19 cellular contexts compared by ENCODE assay signal in genomic region chr11:120192831-120193625, GRCh38. TPM values are rescaled to one million over a fixed set of nuclear protein-coding genes. Genes with fewer than 3 reads are reported as not detected.
A peak's percentile ranks its signal among the peaks of the same experiment; 100 is the strongest.
DNase-seq lines count a peak whose midpoint lies in the region; ATAC-seq, FAIRE-seq and TF ChIP-seq lines count a peak whose summit lies in the region.
"Had no signal": no experiment of that assay in that cellular context is flagged by ENCODE, and none has a peak within 500 bp of the region (broad histone marks: within the 10 kb centered on the region; RNA-seq: fewer than 3 reads in every experiment).

No MANE protein-coding gene starts in this region.

- H3K4me3 ChIP-seq in kidney (ENCODE audit: low read length in 2 of 2) (peak overlapping the region; percentile 19 to 35), neural progenitor cell (no peak overlapping the region), spleen (no peak overlapping the region), brain microvascular endothelial cell (ENCODE audit: low read depth, low read length) (no peak overlapping the region)
- H3K4me3 ChIP-seq: BLaER1 treated with 17β-estradiol and CSF1 and Interleukin-3, amounts not matched to agents 10 nM and 100 nM had no signal

- peaks cover 8% of the 10 kb centered on the region; the same call in 1 of the 2 replicates for H3K9me3 Mint-ChIP-seq in WTC11
- no peaks in the 10 kb centered on the region for H3K9me3 Mint-ChIP-seq in neural progenitor cell
- H3K9me3 Mint-ChIP-seq in activated CD4-positive, alpha-beta T cell treated with anti-CD3 and anti-CD28 coated beads, Interleukin-2, amount 10 ng/mL, durations not matched to agents 7 days and 5 days: no peaks in the 10 kb centered on the region
- H3K9me3 Mint-ChIP-seq: CD8-positive, alpha-beta T cell; HFFc6 had no signal

- TF ChIP-seq POLR2A in spleen (IDR thresholded peaks at IDR 0.05): no peak

- no peak for FAIRE-seq in kidney (lab: Jason Lieb, UNC)

- intact Hi-C loops in kidney (cut with DNase I): no loop called here
- intact Hi-C loops in spleen (cut with DNase I; ENCODE audit: low total_unique reads): no loop called here

- H3K36me3 ChIP-seq in kidney (ENCODE audit: control insufficient read depth in 1 of 2, insufficient read depth in 2 of 2, low read length in 2 of 2) (no peaks in the 10 kb centered on the region), neural progenitor cell (no peaks in the 10 kb centered on the region), spleen (no peaks in the 10 kb centered on the region), brain microvascular endothelial cell (replicated peaks) (no peaks in the 10 kb centered on the region)
- H3K36me3 ChIP-seq: BLaER1 treated with 17β-estradiol and CSF1 and Interleukin-3, amounts not matched to agents 10 nM and 100 nM had no signal

- H4K20me1 ChIP-seq in neural progenitor cell (ENCODE audit: low read depth): no peaks in the 10 kb centered on the region

- TF ChIP-seq CTCF in WTC11 (IDR thresholded peaks at IDR 0.05) (no peak), kidney (IDR thresholded peaks at IDR 0.05; ENCODE audit: borderline replicate concordance, extremely low read depth, insufficient read depth) (no peak), neural progenitor cell (IDR thresholded peaks at IDR 0.05) (no peak), spleen (IDR thresholded peaks at IDR 0.05 in 8 of 11, conservative IDR thresholded peaks at IDR 0.05 in 3 of 11) (no peak), brain microvascular endothelial cell (IDR thresholded peaks at IDR 0.05; ENCODE audit: low read depth, low read length, missing control alignments) (no peak)

- WGBS in spleen, 5 donors: 71 to 90% (median 80%) methylated on average over 10 to 15 of the region's 15 CpGs

- H3K9ac ChIP-seq in kidney (ENCODE audit: low read length in 2 of 2) (peak overlapping the region in 1 of 2 donors; percentile 53), neural progenitor cell (no peak overlapping the region)
- H3K9ac ChIP-seq: BLaER1 treated with 17β-estradiol and CSF1 and Interleukin-3, amounts not matched to agents 10 nM and 100 nM had no signal

- H3F3A ChIP-seq in neural progenitor cell (ENCODE audit: low read depth): peaks cover 12% of the 10 kb centered on the region

- H3K79me2 ChIP-seq in neural progenitor cell (ENCODE audit: low read depth): no peaks in the 10 kb centered on the region

- H3K27me3 Mint-ChIP-seq in WTC11 (ENCODE audit: low read depth) (peaks cover 62% of the 10 kb centered on the region), neural progenitor cell (ENCODE audit: insufficient read depth, low read depth) (peaks cover 13% of the 10 kb centered on the region)
- peaks cover 2% of the 10 kb centered on the region for H3K27me3 Mint-ChIP-seq in activated CD4-positive, alpha-beta T cell treated with anti-CD3 and anti-CD28 coated beads, Interleukin-2, amount 10 ng/mL, durations not matched to agents 7 days and 5 days

- no peak overlapping the region for H3K4me2 ChIP-seq in neural progenitor cell
- H3K4me2 ChIP-seq: BLaER1 treated with 17β-estradiol and CSF1 and Interleukin-3, amounts not matched to agents 10 nM and 100 nM had no signal

- CTCF ChIA-PET in WTC11 (lab: Charles Lee): interaction anchor here (0.5 to 11.0 kb wide), 5 partner anchors 12 to 109 kb away, joined by 3 to 109 read pairs (median 8); no protein-coding TSS in a partner anchor
- CTCF ChIA-PET in activated CD4-positive, alpha-beta T cell treated with anti-CD3 and anti-CD28 coated beads, Interleukin-2, amount 10 ng/mL, durations not matched to agents 7 days and 5 days (lab: Charles Lee): interaction anchor here (1.0 kb wide), 1 partner anchor 12 kb away, joined by 3 read pairs; no protein-coding TSS in a partner anchor

- in situ Hi-C loops in brain microvascular endothelial cell (cut with HindIII; ENCODE audit: low pct_ligation_motif_present, low sequenced_read_pairs): no loop called here

- POLR2A ChIA-PET in WTC11 (lab: Charles Lee): no interaction called here
- POLR2A ChIA-PET in activated CD4-positive, alpha-beta T cell treated with anti-CD3 and anti-CD28 coated beads, Interleukin-2, amount 10 ng/mL, durations not matched to agents 7 days and 5 days (lab: Charles Lee): no interaction called here

- H3K9me3 ChIP-seq in kidney (ENCODE audit: control insufficient read depth in 1 of 2, low read length in 2 of 2): no peaks in the 10 kb centered on the region
- no peaks in the 10 kb centered on the region for H3K9me3 ChIP-seq in neural progenitor cell (ENCODE audit: low read depth)
- no peaks in the 10 kb centered on the region for H3K9me3 ChIP-seq in spleen
- H3K9me3 ChIP-seq: BLaER1 treated with 17β-estradiol and CSF1 and Interleukin-3, amounts not matched to agents 10 nM and 100 nM had no signal

- H3K4me1 ChIP-seq in kidney (ENCODE audit: control insufficient read depth in 1 of 2, insufficient read depth in 1 of 2, low read depth in 1 of 2, low read length in 2 of 2): peaks cover 39% of the 10 kb centered on the region in 2 donors
- peaks cover 28% of the 10 kb centered on the region for H3K4me1 ChIP-seq in neural progenitor cell
- H3K4me1 ChIP-seq in spleen: peaks cover 0 to 5% (median 0%) of the 10 kb centered on the region in 6 donors

- H3K27me3 ChIP-seq in neural progenitor cell (peaks cover 39% of the 10 kb centered on the region), spleen (replicated peaks in 1 of 7) (peaks cover 0 to 10% (median 0%) of the 10 kb centered on the region in 7 donors), brain microvascular endothelial cell (replicated peaks) (peaks cover 14% of the 10 kb centered on the region)

- H3K27ac Mint-ChIP-seq in WTC11: no peak overlapping the region
- H3K27ac Mint-ChIP-seq in neural progenitor cell: peak overlapping the region; percentile 46
- H3K27ac Mint-ChIP-seq in activated CD4-positive, alpha-beta T cell treated with anti-CD3 and anti-CD28 coated beads, Interleukin-2, amount 10 ng/mL, durations not matched to agents 7 days and 5 days: no peak overlapping the region
- H3K27ac Mint-ChIP-seq: CD8-positive, alpha-beta T cell; HFFc6 had no signal

- DNase-seq in WTC11 (ENCODE audit: low spot score) (no peak), kidney (peak; percentile 77), neural progenitor cell (ENCODE audit: low spot score) (no peak), spleen (peak; percentile 62), NCI-H510A treated with DMSO at 0.1 percent for 48 hours (lab: John Stamatoyannopoulos, UW) (no peak), brain microvascular endothelial cell (no peak)
- DNase-seq in activated CD4-positive, alpha-beta T cell treated with anti-CD3 and anti-CD28 coated beads, Interleukin-2, amount 10 ng/mL, durations not matched to agents 7 days and 5 days: no peak
- DNase-seq: Calu3; CD8-positive, alpha-beta T cell; DMS53; H7; HFFc6; KG1; NCI-H1105 treated with DMSO at 0.1 percent for 48 hours; NCI-H1694; NCI-H2081 treated with DMSO at 0.1 percent for 48 hours; NCI-H446 treated with DMSO at 0.1 percent for 48 hours had no signal

- H2AFZ ChIP-seq in neural progenitor cell (replicated peaks): no peak overlapping the region

- H3K27ac ChIP-seq in kidney (ENCODE audit: low read depth in 2 of 2, low read length in 2 of 2) (peak overlapping the region; percentile 11 to 76), neural progenitor cell (no peak overlapping the region), spleen (no peak overlapping the region), brain microvascular endothelial cell (no peak overlapping the region)
- H3K27ac ChIP-seq: BLaER1 treated with 17β-estradiol and CSF1 and Interleukin-3, amounts not matched to agents 10 nM and 100 nM; RWPE1 had no signal

- ATAC-seq in WTC11: no peak
- ATAC-seq: CD8-positive, alpha-beta T cell had no signal

- H3K4me3 Mint-ChIP-seq in WTC11 (no peak overlapping the region), neural progenitor cell (no peak overlapping the region)
- H3K4me3 Mint-ChIP-seq in activated CD4-positive, alpha-beta T cell treated with anti-CD3 and anti-CD28 coated beads, Interleukin-2, amount 10 ng/mL, durations not matched to agents 7 days and 5 days: no peak overlapping the region
- H3K4me3 Mint-ChIP-seq: CD8-positive, alpha-beta T cell; HFFc6 had no signal

- H3K36me3 Mint-ChIP-seq in WTC11 (no peaks in the 10 kb centered on the region), neural progenitor cell (peaks cover 3% of the 10 kb centered on the region)
- H3K36me3 Mint-ChIP-seq in activated CD4-positive, alpha-beta T cell treated with anti-CD3 and anti-CD28 coated beads, Interleukin-2, amount 10 ng/mL, durations not matched to agents 7 days and 5 days (ENCODE audit: low read depth): no peaks in the 10 kb centered on the region
- H3K36me3 Mint-ChIP-seq: CD8-positive, alpha-beta T cell had no signal

- H3K4me1 Mint-ChIP-seq in WTC11 (peaks cover 27% of the 10 kb centered on the region), neural progenitor cell (peaks cover 73% of the 10 kb centered on the region)
- H3K4me1 Mint-ChIP-seq in activated CD4-positive, alpha-beta T cell treated with anti-CD3 and anti-CD28 coated beads, Interleukin-2, amount 10 ng/mL, durations not matched to agents 7 days and 5 days: no peaks in the 10 kb centered on the region

TF ChIP-seq in WTC11, 78 proteins besides CTCF, POLR2A, EP300 and RAD21 (continues in another document):
- TF ChIP-seq ESRRA (CRISPR knock-in tag; IDR thresholded peaks at IDR 0.05; ENCODE audit: borderline replicate concordance): peak; percentile 79; the same call in 1 of the 2 replicates

RNA-seq across cellular contexts. Expression of gene OAF, which starts 17.8 kb away (rescaled TPM):
- total RNA-seq in WTC11 (2021) (3.2 to 5.6 TPM (median 4.2 TPM) in 3 replicates), kidney (48.2 TPM), neural progenitor cell (ENCODE audit: low replicate concordance) (0.46 and 0.47 TPM in 2 replicates), spleen (100 to 1,000 TPM in 1 of 7 donors, 10 to 100 TPM in 6; 28.3 to 148 (median 82.6) TPM)
- polyA plus RNA-seq in kidney (ENCODE audit: insufficient read depth, low read depth, low replicate concordance) (78.1 TPM), spleen (10 to 100 TPM; 10.6 to 44.1 (median 20.5) TPM)
- total RNA-seq in activated CD4-positive, alpha-beta T cell treated with anti-CD3 and anti-CD28 coated beads, Interleukin-2, amount 10 ng/mL, durations not matched to agents 7 days and 5 days: 1 to 10 TPM; 1.7 to 3.4 TPM

RNA-seq across cellular contexts. Expression of gene POU2F3, which starts 46.9 kb away (rescaled TPM):
- total RNA-seq in WTC11 (2021) (0.37 to 0.78 TPM (median 0.61 TPM) in 3 replicates), kidney (0.85 TPM), neural progenitor cell (ENCODE audit: low replicate concordance) (1.4 TPM in 1 of 2 replicates, not detected in the other), spleen (under 1 TPM in 3 of 7 donors, not detected in 4; 0.22 to 0.27 (median 0.26) TPM)
- polyA plus RNA-seq in kidney (ENCODE audit: insufficient read depth, low read depth, low replicate concordance) (1.2 TPM), spleen (under 1 TPM; 0.04 to 0.16 (median 0.05) TPM)
- not detected for total RNA-seq in activated CD4-positive, alpha-beta T cell treated with anti-CD3 and anti-CD28 coated beads, Interleukin-2, amount 10 ng/mL, durations not matched to agents 7 days and 5 days
- total RNA-seq: CD8-positive, alpha-beta T cell; H7; HFFc6 had no signal

RNA-seq across cellular contexts. Expression of gene TRIM29, which starts 55.1 kb away (rescaled TPM):
- total RNA-seq in WTC11 (2021) (0.11 to 0.39 TPM (median 0.27 TPM) in 3 replicates), kidney (32.9 TPM), neural progenitor cell (ENCODE audit: low replicate concordance) (0.11 TPM in 1 of 2 replicates, not detected in the other), spleen (1 to 10 TPM in 2 of 7 donors, under 1 TPM in 1, not detected in 4; 0.81 to 2.0 (median 1.2) TPM)
- polyA plus RNA-seq in kidney (ENCODE audit: insufficient read depth, low read depth, low replicate concordance) (0.65 TPM), spleen (under 1 TPM; 0.03 to 0.64 (median 0.20) TPM)
- not detected for total RNA-seq in activated CD4-positive, alpha-beta T cell treated with anti-CD3 and anti-CD28 coated beads, Interleukin-2, amount 10 ng/mL, durations not matched to agents 7 days and 5 days
- total RNA-seq: CD8-positive, alpha-beta T cell had no signal

Comparison
In these comparisons a context has a peak if more than half of its experiments do, and no peak if none do; other contexts are left out.
1. DNase-seq: peak in kidney (single experiment) and spleen (single experiment); none in WTC11 (single experiment), neural progenitor cell (single experiment), NCI-H510A treated with DMSO at 0.1 percent for 48 hours (single experiment), brain microvascular endothelial cell (single experiment) and activated CD4-positive, alpha-beta T cell treated with anti-CD3 and anti-CD28 coated beads, Interleukin-2, amount 10 ng/mL, durations not matched to agents 7 days and 5 days (single experiment).
2. H3K27ac ChIP-seq: peak in kidney (2 of 2); none in neural progenitor cell (single experiment), spleen (0 of 8) and brain microvascular endothelial cell (single experiment).
3. H3K4me3 ChIP-seq: peak in kidney (2 of 2); none in neural progenitor cell (single experiment), spleen (0 of 8) and brain microvascular endothelial cell (single experiment).
4. RNA of gene TRIM29, which starts 55.1 kb away (total RNA-seq): 32.9 TPM in kidney (single experiment); 0.81 to 2.0 TPM in spleen, 0.11 TPM in neural progenitor cell, 0.11 to 0.39 TPM in WTC11 and not detected in activated CD4-positive, alpha-beta T cell treated with anti-CD3 and anti-CD28 coated beads, Interleukin-2, amount 10 ng/mL, durations not matched to agents 7 days and 5 days; every median in the first group is over 10 times any median in the second.